Comparison of ENCODE assay signal across 8 cellular contexts in the genomic region with DNA sequence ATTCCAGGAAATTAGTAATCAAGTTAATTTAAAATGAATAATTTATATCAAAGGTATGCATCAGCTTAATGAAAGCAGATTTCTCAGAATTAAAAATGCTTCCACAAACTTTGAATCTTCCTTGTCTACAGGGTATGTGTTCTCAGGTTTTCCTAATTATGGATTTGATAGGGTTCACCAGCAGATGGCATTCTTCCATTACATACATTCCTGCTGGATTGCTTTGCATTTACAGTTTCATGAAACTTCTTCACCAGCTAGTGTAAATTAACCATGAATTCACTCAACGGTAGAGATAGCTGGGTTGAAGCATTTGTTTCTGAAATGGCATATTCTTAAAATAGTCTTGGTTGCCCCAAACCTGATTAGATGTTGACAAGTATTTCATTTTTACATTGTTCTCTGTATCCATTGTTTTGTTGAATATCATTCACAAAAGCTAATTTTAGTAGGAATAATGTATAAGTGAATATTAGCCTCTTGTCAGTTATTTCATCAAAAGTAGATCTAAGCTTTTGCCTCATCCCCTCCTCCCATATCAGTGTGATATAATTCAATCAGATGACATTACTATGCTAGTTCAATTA.
DNase-seq lines count a peak whose midpoint lies in the region; ATAC-seq and TF ChIP-seq lines count a peak whose summit lies in the region.

No MANE protein-coding gene starts in this region.

- no peak overlapping the region for H3K9ac ChIP-seq in SK-N-MC (ENCODE audit: insufficient read length)

- no peak for TF ChIP-seq POLR2A in tibial nerve (IDR thresholded peaks at IDR 0.05)

- H3K27ac ChIP-seq in SK-N-MC, result no peak overlapping the region
- H3K27ac ChIP-seq in tibial nerve, result no peak overlapping the region

- H3K4me3 Mint-ChIP-seq in activated CD4-positive, alpha-beta memory T cell treated with anti-CD3 and anti-CD28 coated beads for 36 hours, result no peak overlapping the region
- H3K4me3 Mint-ChIP-seq in natural killer cell, result no peak overlapping the region

- intact Hi-C loops in activated CD4-positive, alpha-beta memory T cell treated with anti-CD3 and anti-CD28 coated beads for 36 hours (cut with micrococcal nuclease), result loop anchor here (10.0 kb wide), 1 partner anchor 734 kb away; a partner anchor contains a TSS
- intact Hi-C loops in natural killer cell (cut with micrococcal nuclease), result no loop called here

- WGBS in tibial nerve, 2 donors, result 0 to 3% methylated on average over 1 of the region's 1 CpG

- no peak overlapping the region for H3K27ac Mint-ChIP-seq in activated CD4-positive, alpha-beta memory T cell treated with anti-CD3 and anti-CD28 coated beads for 36 hours
- no peak overlapping the region for H3K27ac Mint-ChIP-seq in natural killer cell

- TF ChIP-seq EP300 in tibial nerve (IDR thresholded peaks at IDR 0.05), result no peak

- no peaks in the 10 kb centered on the region for H3K36me3 Mint-ChIP-seq in activated CD4-positive, alpha-beta memory T cell treated with anti-CD3 and anti-CD28 coated beads for 36 hours
- H3K36me3 Mint-ChIP-seq in natural killer cell, result no peaks in the 10 kb centered on the region

- peaks cover 1% of the 10 kb centered on the region for H3K27me3 Mint-ChIP-seq in activated CD4-positive, alpha-beta memory T cell treated with anti-CD3 and anti-CD28 coated beads for 36 hours
- peaks cover 0 to 3% of the 10 kb centered on the region in 2 donors for H3K27me3 Mint-ChIP-seq in natural killer cell (ENCODE audit: low read depth in 2 of 2)

- no peaks in the 10 kb centered on the region for H3K27me3 ChIP-seq in tibial nerve

- peak; percentile 45 for DNase-seq in GM03348 (ENCODE audit: low spot score)
- peak; percentile 45 for DNase-seq in M059J (ENCODE audit: low read depth)
- DNase-seq in SK-N-MC (ENCODE audit: low read depth, low spot score), result peak; percentile 44
- DNase-seq in globus pallidus (ENCODE audit: low spot score), result peak; percentile 51
- no peak for DNase-seq in tibial nerve (ENCODE audit: low spot score in 2 of 2)
- no peak for DNase-seq in activated CD4-positive, alpha-beta memory T cell treated with anti-CD3 and anti-CD28 coated beads for 36 hours
- no peak for DNase-seq in natural killer cell

- H3K4me1 Mint-ChIP-seq in activated CD4-positive, alpha-beta memory T cell treated with anti-CD3 and anti-CD28 coated beads for 36 hours (ENCODE audit: low read depth), result no peaks in the 10 kb centered on the region
- no peaks in the 10 kb centered on the region for H3K4me1 Mint-ChIP-seq in natural killer cell

- H3K4me1 ChIP-seq in tibial nerve, result no peaks in the 10 kb centered on the region

- H3K36me3 ChIP-seq in SK-N-MC (ENCODE audit: insufficient read depth, low read length), result no peaks in the 10 kb centered on the region
- no peaks in the 10 kb centered on the region for H3K36me3 ChIP-seq in tibial nerve

- POLR2A ChIA-PET in activated CD4-positive, alpha-beta memory T cell treated with anti-CD3 and anti-CD28 coated beads for 36 hours (lab: Charles Lee), result no interaction called here

- H3K4me3 ChIP-seq in SK-N-MC (no peak overlapping the region), tibial nerve (no peak overlapping the region)

- H3K9me3 Mint-ChIP-seq in activated CD4-positive, alpha-beta memory T cell treated with anti-CD3 and anti-CD28 coated beads for 36 hours, result no peaks in the 10 kb centered on the region
- H3K9me3 Mint-ChIP-seq in natural killer cell, result no peaks in the 10 kb centered on the region

- no peak for ATAC-seq in natural killer cell
- ATAC-seq in HG02870 (IDR thresholded peaks at IDR 0.05; ENCODE audit: unreplicated experiment), result no peak

- CTCF ChIA-PET in activated CD4-positive, alpha-beta memory T cell treated with anti-CD3 and anti-CD28 coated beads for 36 hours (lab: Charles Lee), result interaction anchor here (0.6 to 1.2 kb wide), 7 partner anchors 17 to 708 kb away, joined by 3 to 5 read pairs (median 3); a partner anchor contains a TSS

- TF ChIP-seq CTCF in tibial nerve (IDR thresholded peaks at IDR 0.05) (peak in 4 of 5 experiments; percentile 12 to 32 (median 30)), natural killer cell (IDR thresholded peaks at IDR 0.05) (no peak)

- no peaks in the 10 kb centered on the region for H3K9me3 ChIP-seq in SK-N-MC (ENCODE audit: low read depth, low read length)
- no peaks in the 10 kb centered on the region for H3K9me3 ChIP-seq in tibial nerve

Comparison
In these comparisons a context has a peak if more than half of its experiments do, and no peak if none do; other contexts are left out.
1. DNase-seq: peak in GM03348 (single experiment), M059J (single experiment), SK-N-MC (single experiment) and globus pallidus (single experiment); none in tibial nerve (0 of 2), activated CD4-positive, alpha-beta memory T cell treated with anti-CD3 and anti-CD28 coated beads for 36 hours (single experiment) and natural killer cell (single experiment).